Comparison of ENCODE assay signal across 9 cellular contexts in genomic region chr6:138493413-138493812, GRCh38. TPM values are rescaled to one million over a fixed set of nuclear protein-coding genes. Genes with fewer than 3 reads are reported as not detected.
DNase-seq lines count a peak whose midpoint lies in the region; ATAC-seq and TF ChIP-seq lines count a peak whose summit lies in the region.
"Had no signal": no experiment of that assay in that cellular context is flagged by ENCODE, and none has a peak within 500 bp of the region (broad histone marks: within the 10 kb centered on the region; RNA-seq: fewer than 3 reads in every experiment).

No MANE protein-coding gene starts in this region.

- H3K4me3 Mint-ChIP-seq in osteocyte (ENCODE audit: unreplicated experiment): peak overlapping the region; percentile 46

- H3K36me3 Mint-ChIP-seq in osteocyte (ENCODE audit: unreplicated experiment): peaks cover 2% of the 10 kb centered on the region

- H3K27ac ChIP-seq in RWPE1 (no peak overlapping the region), foreskin keratinocyte (peak overlapping the region; percentile 77)

- H3K4me1 Mint-ChIP-seq in osteocyte (ENCODE audit: unreplicated experiment): peaks cover 41% of the 10 kb centered on the region

- no peaks in the 10 kb centered on the region for H3K27me3 Mint-ChIP-seq in osteocyte (ENCODE audit: unreplicated experiment)

- no peaks in the 10 kb centered on the region for H3K9me3 Mint-ChIP-seq in osteocyte (ENCODE audit: unreplicated experiment)

- H3K27ac Mint-ChIP-seq in osteocyte (ENCODE audit: unreplicated experiment): peak overlapping the region; percentile 88

- H3K27me3 ChIP-seq in foreskin keratinocyte: no peaks in the 10 kb centered on the region

- ATAC-seq in foreskin keratinocyte: peak; percentile 86
- ATAC-seq in GM21737 (IDR thresholded peaks at IDR 0.05; ENCODE audit: unreplicated experiment): no peak

- CTCF ChIA-PET in RWPE1 (lab: Yijun Ruan, JAX): interaction anchor here (0.7 to 0.9 kb wide), 4 partner anchors 16 to 162 kb away, joined by 3 to 4 read pairs (median 4); partner anchors contain the start of gene HEBP2

- H3K4me1 ChIP-seq in foreskin keratinocyte: peaks cover 38% of the 10 kb centered on the region

- POLR2A ChIA-PET in RWPE1 (lab: Yijun Ruan, JAX; ENCODE audit: low non-redundant PET): no interaction called here

- DNase-seq in Daoy (ENCODE audit: low read depth): peak; percentile 35
- peak; percentile 66 for DNase-seq in RWPE1 (ENCODE audit: low spot score)
- peak; percentile 83 to 94 for DNase-seq in foreskin keratinocyte
- no peak for DNase-seq in osteocyte (ENCODE audit: extremely low spot score, unreplicated experiment)
- no peak for DNase-seq in activated CD4-positive, alpha-beta T cell treated with anti-CD3 and anti-CD28 coated beads for 48 hours
- no peak for DNase-seq in T1000 (lab: John Stamatoyannopoulos, UW)
- DNase-seq in NCI-H2196 treated with DMSO at 0.1 percent for 48 hours (lab: John Stamatoyannopoulos, UW; ENCODE audit: unreplicated experiment): no peak
- DNase-seq: stimulated activated CD4-positive, alpha-beta T cell treated with anti-CD3 and anti-CD28 coated beads, Interleukin-4, amount 100 ng/mL, for 1 hour had no signal

- no peak for TF ChIP-seq CTCF in RWPE1 (conservative IDR thresholded peaks at IDR 0.05; ENCODE audit: low read depth)
- TF ChIP-seq CTCF in foreskin keratinocyte (conservative IDR thresholded peaks at IDR 0.05): no peak
- no peak for TF ChIP-seq CTCF in osteocyte (IDR thresholded peaks at IDR 0.05)

RNA-seq across cellular contexts. Expression of gene NHSL1, which starts 5.9 kb away (rescaled TPM):
- 2.2 and 4.2 TPM in 2 replicates for total RNA-seq in Daoy (2014; rRNA removed; shearing (Covaris generic))
- 16.8 and 18.8 TPM in 2 replicates for total RNA-seq in foreskin keratinocyte
- polyA plus RNA-seq in foreskin keratinocyte: 3.1 and 3.2 TPM in 2 replicates
- total RNA-seq in osteocyte: 19.0 and 21.2 TPM in 2 replicates

Comparison
In these comparisons a context has a peak if more than half of its experiments do, and no peak if none do; other contexts are left out.
1. DNase-seq: peak in Daoy (single experiment), RWPE1 (single experiment) and foreskin keratinocyte (2 of 2); none in osteocyte (single experiment), activated CD4-positive, alpha-beta T cell treated with anti-CD3 and anti-CD28 coated beads for 48 hours (single experiment), T1000 (single experiment) and NCI-H2196 treated with DMSO at 0.1 percent for 48 hours (single experiment).